Comparison of ENCODE assay signal across 1 cellular context in the genomic region with DNA sequence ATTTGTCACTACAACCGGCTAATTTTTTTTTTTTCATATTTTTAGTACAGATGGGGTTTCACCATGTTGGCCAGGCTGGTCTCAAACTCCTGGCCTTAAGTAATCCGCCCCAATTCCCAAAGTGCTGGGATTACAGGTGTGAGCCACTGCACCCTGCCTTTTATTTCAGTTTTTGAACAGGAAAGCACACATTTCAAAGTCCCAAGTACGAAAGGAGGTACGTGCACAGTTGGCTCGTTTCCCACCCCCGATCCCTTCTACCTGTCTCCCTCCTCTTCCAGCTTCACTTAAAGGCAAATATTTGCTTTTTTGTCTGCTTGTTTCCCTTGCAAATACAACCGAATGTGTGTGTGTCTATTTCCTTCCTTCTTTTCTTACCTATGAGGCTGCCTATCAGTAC.
A peak's percentile ranks its signal among the peaks of the same experiment; 100 is the strongest.
TF ChIP-seq lines count a peak whose summit lies in the region.

No MANE protein-coding gene starts in this region.

TF ChIP-seq in HepG2, 621 proteins besides CTCF, POLR2A, EP300 and RAD21 (continued from another document and continues in another):
- TF ChIP-seq, protein P1, sequence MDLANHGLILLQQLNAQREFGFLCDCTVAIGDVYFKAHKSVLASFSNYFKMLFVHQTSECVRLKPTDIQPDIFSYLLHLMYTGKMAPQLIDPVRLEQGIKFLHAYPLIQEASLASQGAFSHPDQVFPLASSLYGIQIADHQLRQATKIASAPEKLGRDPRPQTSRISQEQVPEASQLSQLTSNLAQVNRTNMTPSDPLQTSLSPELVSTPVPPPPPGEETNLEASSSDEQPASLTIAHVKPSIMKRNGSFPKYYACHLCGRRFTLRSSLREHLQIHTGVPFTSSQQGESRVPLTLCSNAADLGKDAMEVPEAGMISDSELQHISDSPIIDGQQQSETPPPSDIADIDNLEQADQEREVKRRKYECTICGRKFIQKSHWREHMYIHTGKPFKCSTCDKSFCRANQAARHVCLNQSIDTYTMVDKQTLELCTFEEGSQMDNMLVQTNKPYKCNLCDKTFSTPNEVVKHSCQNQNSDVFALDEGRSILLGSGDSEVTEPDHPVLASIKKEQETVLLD (CRISPR knock-in tag; IDR thresholded peaks at IDR 0.05; ENCODE audit: low read depth), result no peak
- TF ChIP-seq NCOA5 (CRISPR knock-in tag; IDR thresholded peaks at IDR 0.05) (no peak), CREB1 (IDR thresholded peaks at IDR 0.05) (no peak), CREB1 (CRISPR knock-in tag; IDR thresholded peaks at IDR 0.05) (peak; percentile 73), ZBTB7A (CRISPR knock-in tag; IDR thresholded peaks at IDR 0.05) (no peak), ZNF674 (CRISPR knock-in tag; IDR thresholded peaks at IDR 0.05; ENCODE audit: low read depth) (no peak), HIVEP1 (CRISPR knock-in tag; IDR thresholded peaks at IDR 0.05) (no peak), ATM (IDR thresholded peaks at IDR 0.05; ENCODE audit: borderline replicate concordance) (no peak), ZNF781 (CRISPR knock-in tag; IDR thresholded peaks at IDR 0.05; ENCODE audit: borderline replicate concordance, not compliant biosample characterization) (no peak), ZBTB7B (CRISPR knock-in tag; IDR thresholded peaks at IDR 0.05) (peak; percentile 78), GPN1 (CRISPR knock-in tag; IDR thresholded peaks at IDR 0.05; ENCODE audit: borderline replicate concordance) (no peak), ZNF337 (CRISPR knock-in tag; IDR thresholded peaks at IDR 0.05; ENCODE audit: borderline replicate concordance, low read depth) (no peak), GATAD1 (CRISPR knock-in tag; IDR thresholded peaks at IDR 0.05) (0 out of 2 replicates have a peak, but pooled peaks have one; percentile 11), MAFG (CRISPR knock-in tag; IDR thresholded peaks at IDR 0.05) (no peak), ZNF207 (IDR thresholded peaks at IDR 0.05; ENCODE audit: borderline replicate concordance) (no peak), RFX3 (CRISPR knock-in tag; IDR thresholded peaks at IDR 0.05) (no peak), ZNF616 (CRISPR knock-in tag; IDR thresholded peaks at IDR 0.05; ENCODE audit: low read depth) (no peak), ZFP36L2 (CRISPR knock-in tag; IDR thresholded peaks at IDR 0.05) (no peak), BRCA1 (CRISPR knock-in tag; IDR thresholded peaks at IDR 0.05) (no peak), ZNF672 (CRISPR knock-in tag; IDR thresholded peaks at IDR 0.05) (no peak), KDM5A (IDR thresholded peaks at IDR 0.05; ENCODE audit: borderline replicate concordance, low read length) (no peak), HNRNPLL (IDR thresholded peaks at IDR 0.05; ENCODE audit: low read depth, low read length, poor library complexity, severe bottlenecking) (no peak), DPF2 (CRISPR knock-in tag; IDR thresholded peaks at IDR 0.05; ENCODE audit: borderline replicate concordance, low read depth) (peak; percentile 81; the same call in 1 of the 2 replicates), ASH2L (IDR thresholded peaks at IDR 0.05; ENCODE audit: insufficient read length, low read depth, low read length) (no peak), ZNF879 (CRISPR knock-in tag; IDR thresholded peaks at IDR 0.05) (no peak), ZNF569 (CRISPR knock-in tag; IDR thresholded peaks at IDR 0.05; ENCODE audit: borderline replicate concordance) (no peak), SRF (IDR thresholded peaks at IDR 0.05; ENCODE audit: low read depth, low read length) (no peak), FIP1L1 (IDR thresholded peaks at IDR 0.05; ENCODE audit: borderline replicate concordance, insufficient read depth, low read depth, low read length) (no peak), TOE1 (CRISPR knock-in tag; IDR thresholded peaks at IDR 0.05) (no peak)
- TF ChIP-seq, protein P2, sequence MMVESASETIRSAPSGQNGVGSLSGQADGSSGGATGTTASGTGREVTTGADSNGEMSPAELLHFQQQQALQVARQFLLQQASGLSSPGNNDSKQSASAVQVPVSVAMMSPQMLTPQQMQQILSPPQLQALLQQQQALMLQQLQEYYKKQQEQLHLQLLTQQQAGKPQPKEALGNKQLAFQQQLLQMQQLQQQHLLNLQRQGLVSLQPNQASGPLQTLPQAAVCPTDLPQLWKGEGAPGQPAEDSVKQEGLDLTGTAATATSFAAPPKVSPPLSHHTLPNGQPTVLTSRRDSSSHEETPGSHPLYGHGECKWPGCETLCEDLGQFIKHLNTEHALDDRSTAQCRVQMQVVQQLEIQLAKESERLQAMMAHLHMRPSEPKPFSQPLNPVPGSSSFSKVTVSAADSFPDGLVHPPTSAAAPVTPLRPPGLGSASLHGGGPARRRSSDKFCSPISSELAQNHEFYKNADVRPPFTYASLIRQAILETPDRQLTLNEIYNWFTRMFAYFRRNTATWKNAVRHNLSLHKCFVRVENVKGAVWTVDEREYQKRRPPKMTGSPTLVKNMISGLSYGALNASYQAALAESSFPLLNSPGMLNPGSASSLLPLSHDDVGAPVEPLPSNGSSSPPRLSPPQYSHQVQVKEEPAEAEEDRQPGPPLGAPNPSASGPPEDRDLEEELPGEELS (CRISPR knock-in tag; IDR thresholded peaks at IDR 0.05), result peak; percentile 93
- TF ChIP-seq, protein P3, sequence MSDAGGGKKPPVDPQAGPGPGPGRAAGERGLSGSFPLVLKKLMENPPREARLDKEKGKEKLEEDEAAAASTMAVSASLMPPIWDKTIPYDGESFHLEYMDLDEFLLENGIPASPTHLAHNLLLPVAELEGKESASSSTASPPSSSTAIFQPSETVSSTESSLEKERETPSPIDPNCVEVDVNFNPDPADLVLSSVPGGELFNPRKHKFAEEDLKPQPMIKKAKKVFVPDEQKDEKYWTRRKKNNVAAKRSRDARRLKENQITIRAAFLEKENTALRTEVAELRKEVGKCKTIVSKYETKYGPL (CRISPR knock-in tag; IDR thresholded peaks at IDR 0.05), result no peak
- TF ChIP-seq, protein P4, sequence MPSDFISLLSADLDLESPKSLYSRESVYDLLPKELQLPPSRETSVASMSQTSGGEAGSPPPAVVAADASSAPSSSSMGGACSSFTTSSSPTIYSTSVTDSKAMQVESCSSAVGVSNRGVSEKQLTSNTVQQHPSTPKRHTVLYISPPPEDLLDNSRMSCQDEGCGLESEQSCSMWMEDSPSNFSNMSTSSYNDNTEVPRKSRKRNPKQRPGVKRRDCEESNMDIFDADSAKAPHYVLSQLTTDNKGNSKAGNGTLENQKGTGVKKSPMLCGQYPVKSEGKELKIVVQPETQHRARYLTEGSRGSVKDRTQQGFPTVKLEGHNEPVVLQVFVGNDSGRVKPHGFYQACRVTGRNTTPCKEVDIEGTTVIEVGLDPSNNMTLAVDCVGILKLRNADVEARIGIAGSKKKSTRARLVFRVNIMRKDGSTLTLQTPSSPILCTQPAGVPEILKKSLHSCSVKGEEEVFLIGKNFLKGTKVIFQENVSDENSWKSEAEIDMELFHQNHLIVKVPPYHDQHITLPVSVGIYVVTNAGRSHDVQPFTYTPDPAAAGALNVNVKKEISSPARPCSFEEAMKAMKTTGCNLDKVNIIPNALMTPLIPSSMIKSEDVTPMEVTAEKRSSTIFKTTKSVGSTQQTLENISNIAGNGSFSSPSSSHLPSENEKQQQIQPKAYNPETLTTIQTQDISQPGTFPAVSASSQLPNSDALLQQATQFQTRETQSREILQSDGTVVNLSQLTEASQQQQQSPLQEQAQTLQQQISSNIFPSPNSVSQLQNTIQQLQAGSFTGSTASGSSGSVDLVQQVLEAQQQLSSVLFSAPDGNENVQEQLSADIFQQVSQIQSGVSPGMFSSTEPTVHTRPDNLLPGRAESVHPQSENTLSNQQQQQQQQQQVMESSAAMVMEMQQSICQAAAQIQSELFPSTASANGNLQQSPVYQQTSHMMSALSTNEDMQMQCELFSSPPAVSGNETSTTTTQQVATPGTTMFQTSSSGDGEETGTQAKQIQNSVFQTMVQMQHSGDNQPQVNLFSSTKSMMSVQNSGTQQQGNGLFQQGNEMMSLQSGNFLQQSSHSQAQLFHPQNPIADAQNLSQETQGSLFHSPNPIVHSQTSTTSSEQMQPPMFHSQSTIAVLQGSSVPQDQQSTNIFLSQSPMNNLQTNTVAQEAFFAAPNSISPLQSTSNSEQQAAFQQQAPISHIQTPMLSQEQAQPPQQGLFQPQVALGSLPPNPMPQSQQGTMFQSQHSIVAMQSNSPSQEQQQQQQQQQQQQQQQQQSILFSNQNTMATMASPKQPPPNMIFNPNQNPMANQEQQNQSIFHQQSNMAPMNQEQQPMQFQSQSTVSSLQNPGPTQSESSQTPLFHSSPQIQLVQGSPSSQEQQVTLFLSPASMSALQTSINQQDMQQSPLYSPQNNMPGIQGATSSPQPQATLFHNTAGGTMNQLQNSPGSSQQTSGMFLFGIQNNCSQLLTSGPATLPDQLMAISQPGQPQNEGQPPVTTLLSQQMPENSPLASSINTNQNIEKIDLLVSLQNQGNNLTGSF (CRISPR knock-in tag; IDR thresholded peaks at IDR 0.05), result no peak
- TF ChIP-seq, protein P5, sequence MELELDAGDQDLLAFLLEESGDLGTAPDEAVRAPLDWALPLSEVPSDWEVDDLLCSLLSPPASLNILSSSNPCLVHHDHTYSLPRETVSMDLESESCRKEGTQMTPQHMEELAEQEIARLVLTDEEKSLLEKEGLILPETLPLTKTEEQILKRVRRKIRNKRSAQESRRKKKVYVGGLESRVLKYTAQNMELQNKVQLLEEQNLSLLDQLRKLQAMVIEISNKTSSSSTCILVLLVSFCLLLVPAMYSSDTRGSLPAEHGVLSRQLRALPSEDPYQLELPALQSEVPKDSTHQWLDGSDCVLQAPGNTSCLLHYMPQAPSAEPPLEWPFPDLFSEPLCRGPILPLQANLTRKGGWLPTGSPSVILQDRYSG (CRISPR knock-in tag; IDR thresholded peaks at IDR 0.05), result no peak
- TF ChIP-seq, protein P6, sequence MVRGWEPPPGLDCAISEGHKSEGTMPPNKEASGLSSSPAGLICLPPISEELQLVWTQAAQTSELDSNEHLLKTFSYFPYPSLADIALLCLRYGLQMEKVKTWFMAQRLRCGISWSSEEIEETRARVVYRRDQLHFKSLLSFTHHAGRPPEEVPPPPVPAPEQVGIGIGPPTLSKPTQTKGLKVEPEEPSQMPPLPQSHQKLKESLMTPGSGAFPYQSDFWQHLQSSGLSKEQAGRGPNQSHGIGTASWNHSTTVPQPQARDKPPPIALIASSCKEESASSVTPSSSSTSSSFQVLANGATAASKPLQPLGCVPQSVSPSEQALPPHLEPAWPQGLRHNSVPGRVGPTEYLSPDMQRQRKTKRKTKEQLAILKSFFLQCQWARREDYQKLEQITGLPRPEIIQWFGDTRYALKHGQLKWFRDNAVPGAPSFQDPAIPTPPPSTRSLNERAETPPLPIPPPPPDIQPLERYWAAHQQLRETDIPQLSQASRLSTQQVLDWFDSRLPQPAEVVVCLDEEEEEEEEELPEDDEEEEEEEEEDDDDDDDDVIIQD (CRISPR knock-in tag; IDR thresholded peaks at IDR 0.05; ENCODE audit: low read depth), result peak; percentile 82
- TF ChIP-seq, protein P7, sequence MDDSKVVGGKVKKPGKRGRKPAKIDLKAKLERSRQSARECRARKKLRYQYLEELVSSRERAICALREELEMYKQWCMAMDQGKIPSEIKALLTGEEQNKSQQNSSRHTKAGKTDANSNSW (CRISPR knock-in tag; IDR thresholded peaks at IDR 0.05; ENCODE audit: borderline replicate concordance), result no peak
- TF ChIP-seq, protein P8, sequence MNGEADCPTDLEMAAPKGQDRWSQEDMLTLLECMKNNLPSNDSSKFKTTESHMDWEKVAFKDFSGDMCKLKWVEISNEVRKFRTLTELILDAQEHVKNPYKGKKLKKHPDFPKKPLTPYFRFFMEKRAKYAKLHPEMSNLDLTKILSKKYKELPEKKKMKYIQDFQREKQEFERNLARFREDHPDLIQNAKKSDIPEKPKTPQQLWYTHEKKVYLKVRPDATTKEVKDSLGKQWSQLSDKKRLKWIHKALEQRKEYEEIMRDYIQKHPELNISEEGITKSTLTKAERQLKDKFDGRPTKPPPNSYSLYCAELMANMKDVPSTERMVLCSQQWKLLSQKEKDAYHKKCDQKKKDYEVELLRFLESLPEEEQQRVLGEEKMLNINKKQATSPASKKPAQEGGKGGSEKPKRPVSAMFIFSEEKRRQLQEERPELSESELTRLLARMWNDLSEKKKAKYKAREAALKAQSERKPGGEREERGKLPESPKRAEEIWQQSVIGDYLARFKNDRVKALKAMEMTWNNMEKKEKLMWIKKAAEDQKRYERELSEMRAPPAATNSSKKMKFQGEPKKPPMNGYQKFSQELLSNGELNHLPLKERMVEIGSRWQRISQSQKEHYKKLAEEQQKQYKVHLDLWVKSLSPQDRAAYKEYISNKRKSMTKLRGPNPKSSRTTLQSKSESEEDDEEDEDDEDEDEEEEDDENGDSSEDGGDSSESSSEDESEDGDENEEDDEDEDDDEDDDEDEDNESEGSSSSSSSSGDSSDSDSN (CRISPR knock-in tag; IDR thresholded peaks at IDR 0.05), result no peak
- TF ChIP-seq, protein P9, sequence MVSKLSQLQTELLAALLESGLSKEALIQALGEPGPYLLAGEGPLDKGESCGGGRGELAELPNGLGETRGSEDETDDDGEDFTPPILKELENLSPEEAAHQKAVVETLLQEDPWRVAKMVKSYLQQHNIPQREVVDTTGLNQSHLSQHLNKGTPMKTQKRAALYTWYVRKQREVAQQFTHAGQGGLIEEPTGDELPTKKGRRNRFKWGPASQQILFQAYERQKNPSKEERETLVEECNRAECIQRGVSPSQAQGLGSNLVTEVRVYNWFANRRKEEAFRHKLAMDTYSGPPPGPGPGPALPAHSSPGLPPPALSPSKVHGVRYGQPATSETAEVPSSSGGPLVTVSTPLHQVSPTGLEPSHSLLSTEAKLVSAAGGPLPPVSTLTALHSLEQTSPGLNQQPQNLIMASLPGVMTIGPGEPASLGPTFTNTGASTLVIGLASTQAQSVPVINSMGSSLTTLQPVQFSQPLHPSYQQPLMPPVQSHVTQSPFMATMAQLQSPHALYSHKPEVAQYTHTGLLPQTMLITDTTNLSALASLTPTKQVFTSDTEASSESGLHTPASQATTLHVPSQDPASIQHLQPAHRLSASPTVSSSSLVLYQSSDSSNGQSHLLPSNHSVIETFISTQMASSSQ (IDR thresholded peaks at IDR 0.05; ENCODE audit: low read depth), result 0 out of 2 replicates have a peak, but pooled peaks have one; percentile 43
- TF ChIP-seq, protein P9 (CRISPR knock-in tag; IDR thresholded peaks at IDR 0.05; ENCODE audit: borderline replicate concordance), result no peak
- TF ChIP-seq, protein P10, sequence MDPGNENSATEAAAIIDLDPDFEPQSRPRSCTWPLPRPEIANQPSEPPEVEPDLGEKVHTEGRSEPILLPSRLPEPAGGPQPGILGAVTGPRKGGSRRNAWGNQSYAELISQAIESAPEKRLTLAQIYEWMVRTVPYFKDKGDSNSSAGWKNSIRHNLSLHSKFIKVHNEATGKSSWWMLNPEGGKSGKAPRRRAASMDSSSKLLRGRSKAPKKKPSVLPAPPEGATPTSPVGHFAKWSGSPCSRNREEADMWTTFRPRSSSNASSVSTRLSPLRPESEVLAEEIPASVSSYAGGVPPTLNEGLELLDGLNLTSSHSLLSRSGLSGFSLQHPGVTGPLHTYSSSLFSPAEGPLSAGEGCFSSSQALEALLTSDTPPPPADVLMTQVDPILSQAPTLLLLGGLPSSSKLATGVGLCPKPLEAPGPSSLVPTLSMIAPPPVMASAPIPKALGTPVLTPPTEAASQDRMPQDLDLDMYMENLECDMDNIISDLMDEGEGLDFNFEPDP (CRISPR knock-in tag; conservative IDR thresholded peaks at IDR 0.05), result no peak
